1 cellular context compared by ENCODE assay signal in genomic region chr12:49322708-49323523, GRCh38.
TF ChIP-seq lines count a peak whose summit lies in the region.

A gene with protein sequence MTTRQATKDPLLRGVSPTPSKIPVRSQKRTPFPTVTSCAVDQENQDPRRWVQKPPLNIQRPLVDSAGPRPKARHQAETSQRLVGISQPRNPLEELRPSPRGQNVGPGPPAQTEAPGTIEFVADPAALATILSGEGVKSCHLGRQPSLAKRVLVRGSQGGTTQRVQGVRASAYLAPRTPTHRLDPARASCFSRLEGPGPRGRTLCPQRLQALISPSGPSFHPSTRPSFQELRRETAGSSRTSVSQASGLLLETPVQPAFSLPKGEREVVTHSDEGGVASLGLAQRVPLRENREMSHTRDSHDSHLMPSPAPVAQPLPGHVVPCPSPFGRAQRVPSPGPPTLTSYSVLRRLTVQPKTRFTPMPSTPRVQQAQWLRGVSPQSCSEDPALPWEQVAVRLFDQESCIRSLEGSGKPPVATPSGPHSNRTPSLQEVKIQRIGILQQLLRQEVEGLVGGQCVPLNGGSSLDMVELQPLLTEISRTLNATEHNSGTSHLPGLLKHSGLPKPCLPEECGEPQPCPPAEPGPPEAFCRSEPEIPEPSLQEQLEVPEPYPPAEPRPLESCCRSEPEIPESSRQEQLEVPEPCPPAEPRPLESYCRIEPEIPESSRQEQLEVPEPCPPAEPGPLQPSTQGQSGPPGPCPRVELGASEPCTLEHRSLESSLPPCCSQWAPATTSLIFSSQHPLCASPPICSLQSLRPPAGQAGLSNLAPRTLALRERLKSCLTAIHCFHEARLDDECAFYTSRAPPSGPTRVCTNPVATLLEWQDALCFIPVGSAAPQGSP (plus strand): TSS chr12:49323255. CDS start chr12:49323609, 354 bp downstream.

TF ChIP-seq in HepG2, 621 proteins besides CTCF, POLR2A, EP300 and RAD21 (continued from another document and continues in another):
- TF ChIP-seq, protein P1, sequence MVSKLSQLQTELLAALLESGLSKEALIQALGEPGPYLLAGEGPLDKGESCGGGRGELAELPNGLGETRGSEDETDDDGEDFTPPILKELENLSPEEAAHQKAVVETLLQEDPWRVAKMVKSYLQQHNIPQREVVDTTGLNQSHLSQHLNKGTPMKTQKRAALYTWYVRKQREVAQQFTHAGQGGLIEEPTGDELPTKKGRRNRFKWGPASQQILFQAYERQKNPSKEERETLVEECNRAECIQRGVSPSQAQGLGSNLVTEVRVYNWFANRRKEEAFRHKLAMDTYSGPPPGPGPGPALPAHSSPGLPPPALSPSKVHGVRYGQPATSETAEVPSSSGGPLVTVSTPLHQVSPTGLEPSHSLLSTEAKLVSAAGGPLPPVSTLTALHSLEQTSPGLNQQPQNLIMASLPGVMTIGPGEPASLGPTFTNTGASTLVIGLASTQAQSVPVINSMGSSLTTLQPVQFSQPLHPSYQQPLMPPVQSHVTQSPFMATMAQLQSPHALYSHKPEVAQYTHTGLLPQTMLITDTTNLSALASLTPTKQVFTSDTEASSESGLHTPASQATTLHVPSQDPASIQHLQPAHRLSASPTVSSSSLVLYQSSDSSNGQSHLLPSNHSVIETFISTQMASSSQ (IDR thresholded peaks at IDR 0.05; ENCODE audit: low read depth): no peak
- TF ChIP-seq, protein P1 (CRISPR knock-in tag; IDR thresholded peaks at IDR 0.05; ENCODE audit: borderline replicate concordance): no peak; the same call in 1 of the 2 replicates
- TF ChIP-seq ZNF224 (CRISPR knock-in tag; IDR thresholded peaks at IDR 0.05) (no peak), SRY (CRISPR knock-in tag; IDR thresholded peaks at IDR 0.05) (peak; percentile 44; the same call in 1 of the 2 replicates), PTBP1 (IDR thresholded peaks at IDR 0.05; ENCODE audit: low read depth, low read length, poor library complexity, severe bottlenecking) (peak; percentile 12), SRSF1 (optimal IDR thresholded peaks at IDR 0.05; ENCODE audit: low read depth, low read length) (no peak), ZBTB34 (CRISPR knock-in tag; IDR thresholded peaks at IDR 0.05) (no peak), STAT5B (CRISPR knock-in tag; IDR thresholded peaks at IDR 0.05) (no peak), SOX5 (CRISPR knock-in tag; IDR thresholded peaks at IDR 0.05; ENCODE audit: borderline replicate concordance) (no peak), KAT2B (IDR thresholded peaks at IDR 0.05; ENCODE audit: borderline replicate concordance, low read depth, low read length) (no peak), ZNF34 (CRISPR knock-in tag; IDR thresholded peaks at IDR 0.05; ENCODE audit: borderline replicate concordance) (no peak), ZKSCAN8 (CRISPR knock-in tag; IDR thresholded peaks at IDR 0.05; ENCODE audit: borderline replicate concordance) (no peak), JDP2 (CRISPR knock-in tag; IDR thresholded peaks at IDR 0.05; ENCODE audit: borderline replicate concordance) (no peak), TBX2 (CRISPR knock-in tag; IDR thresholded peaks at IDR 0.05; ENCODE audit: borderline replicate concordance) (peak; percentile 50; the same call in 1 of the 2 replicates), MBD4 (IDR thresholded peaks at IDR 0.05; ENCODE audit: borderline replicate concordance, low read length) (no peak), HNRNPH1 (optimal IDR thresholded peaks at IDR 0.05; ENCODE audit: low read depth, low read length) (no peak), ZNF850 (CRISPR knock-in tag; conservative IDR thresholded peaks at IDR 0.05) (no peak), ZNF510 (CRISPR knock-in tag; IDR thresholded peaks at IDR 0.05; ENCODE audit: low read depth) (no peak), IRF2 (CRISPR knock-in tag; IDR thresholded peaks at IDR 0.05) (peak; percentile 24; the same call in 1 of the 2 replicates), JUN (CRISPR knock-in tag; IDR thresholded peaks at IDR 0.05) (no peak), ATF7 (IDR thresholded peaks at IDR 0.05) (no peak), ATF7 (CRISPR knock-in tag; IDR thresholded peaks at IDR 0.05) (no peak), RBM39 (IDR thresholded peaks at IDR 0.05; ENCODE audit: low read depth, low read length, poor library complexity, severe bottlenecking) (peak; percentile 82), ZSCAN5A (CRISPR knock-in tag; IDR thresholded peaks at IDR 0.05; ENCODE audit: borderline replicate concordance) (no peak), BRD4 (CRISPR knock-in tag; IDR thresholded peaks at IDR 0.05) (peak; percentile 60; the same call in 1 of the 2 replicates), SYNCRIP (IDR thresholded peaks at IDR 0.05; ENCODE audit: insufficient read depth, low read depth, low read length) (no peak)
- TF ChIP-seq, protein P2, sequence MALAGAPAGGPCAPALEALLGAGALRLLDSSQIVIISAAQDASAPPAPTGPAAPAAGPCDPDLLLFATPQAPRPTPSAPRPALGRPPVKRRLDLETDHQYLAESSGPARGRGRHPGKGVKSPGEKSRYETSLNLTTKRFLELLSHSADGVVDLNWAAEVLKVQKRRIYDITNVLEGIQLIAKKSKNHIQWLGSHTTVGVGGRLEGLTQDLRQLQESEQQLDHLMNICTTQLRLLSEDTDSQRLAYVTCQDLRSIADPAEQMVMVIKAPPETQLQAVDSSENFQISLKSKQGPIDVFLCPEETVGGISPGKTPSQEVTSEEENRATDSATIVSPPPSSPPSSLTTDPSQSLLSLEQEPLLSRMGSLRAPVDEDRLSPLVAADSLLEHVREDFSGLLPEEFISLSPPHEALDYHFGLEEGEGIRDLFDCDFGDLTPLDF (CRISPR knock-in tag; IDR thresholded peaks at IDR 0.05): peak; percentile 68
- TF ChIP-seq, protein P3, sequence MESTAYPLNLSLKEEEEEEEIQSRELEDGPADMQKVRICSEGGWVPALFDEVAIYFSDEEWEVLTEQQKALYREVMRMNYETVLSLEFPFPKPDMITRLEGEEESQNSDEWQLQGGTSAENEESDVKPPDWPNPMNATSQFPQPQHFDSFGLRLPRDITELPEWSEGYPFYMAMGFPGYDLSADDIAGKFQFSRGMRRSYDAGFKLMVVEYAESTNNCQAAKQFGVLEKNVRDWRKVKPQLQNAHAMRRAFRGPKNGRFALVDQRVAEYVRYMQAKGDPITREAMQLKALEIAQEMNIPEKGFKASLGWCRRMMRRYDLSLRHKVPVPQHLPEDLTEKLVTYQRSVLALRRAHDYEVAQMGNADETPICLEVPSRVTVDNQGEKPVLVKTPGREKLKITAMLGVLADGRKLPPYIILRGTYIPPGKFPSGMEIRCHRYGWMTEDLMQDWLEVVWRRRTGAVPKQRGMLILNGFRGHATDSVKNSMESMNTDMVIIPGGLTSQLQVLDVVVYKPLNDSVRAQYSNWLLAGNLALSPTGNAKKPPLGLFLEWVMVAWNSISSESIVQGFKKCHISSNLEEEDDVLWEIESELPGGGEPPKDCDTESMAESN (CRISPR knock-in tag; conservative IDR thresholded peaks at IDR 0.05): no peak
- TF ChIP-seq, protein P4, sequence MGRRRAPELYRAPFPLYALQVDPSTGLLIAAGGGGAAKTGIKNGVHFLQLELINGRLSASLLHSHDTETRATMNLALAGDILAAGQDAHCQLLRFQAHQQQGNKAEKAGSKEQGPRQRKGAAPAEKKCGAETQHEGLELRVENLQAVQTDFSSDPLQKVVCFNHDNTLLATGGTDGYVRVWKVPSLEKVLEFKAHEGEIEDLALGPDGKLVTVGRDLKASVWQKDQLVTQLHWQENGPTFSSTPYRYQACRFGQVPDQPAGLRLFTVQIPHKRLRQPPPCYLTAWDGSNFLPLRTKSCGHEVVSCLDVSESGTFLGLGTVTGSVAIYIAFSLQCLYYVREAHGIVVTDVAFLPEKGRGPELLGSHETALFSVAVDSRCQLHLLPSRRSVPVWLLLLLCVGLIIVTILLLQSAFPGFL (CRISPR knock-in tag; IDR thresholded peaks at IDR 0.05): no peak
- TF ChIP-seq, protein P5, sequence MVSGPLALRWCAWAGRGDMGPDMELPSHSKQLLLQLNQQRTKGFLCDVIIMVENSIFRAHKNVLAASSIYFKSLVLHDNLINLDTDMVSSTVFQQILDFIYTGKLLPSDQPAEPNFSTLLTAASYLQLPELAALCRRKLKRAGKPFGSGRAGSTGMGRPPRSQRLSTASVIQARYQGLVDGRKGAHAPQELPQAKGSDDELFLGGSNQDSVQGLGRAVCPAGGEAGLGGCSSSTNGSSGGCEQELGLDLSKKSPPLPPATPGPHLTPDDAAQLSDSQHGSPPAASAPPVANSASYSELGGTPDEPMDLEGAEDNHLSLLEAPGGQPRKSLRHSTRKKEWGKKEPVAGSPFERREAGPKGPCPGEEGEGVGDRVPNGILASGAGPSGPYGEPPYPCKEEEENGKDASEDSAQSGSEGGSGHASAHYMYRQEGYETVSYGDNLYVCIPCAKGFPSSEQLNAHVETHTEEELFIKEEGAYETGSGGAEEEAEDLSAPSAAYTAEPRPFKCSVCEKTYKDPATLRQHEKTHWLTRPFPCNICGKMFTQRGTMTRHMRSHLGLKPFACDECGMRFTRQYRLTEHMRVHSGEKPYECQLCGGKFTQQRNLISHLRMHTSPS (CRISPR knock-in tag; IDR thresholded peaks at IDR 0.05; ENCODE audit: low read depth): no peak
- TF ChIP-seq, protein P6, sequence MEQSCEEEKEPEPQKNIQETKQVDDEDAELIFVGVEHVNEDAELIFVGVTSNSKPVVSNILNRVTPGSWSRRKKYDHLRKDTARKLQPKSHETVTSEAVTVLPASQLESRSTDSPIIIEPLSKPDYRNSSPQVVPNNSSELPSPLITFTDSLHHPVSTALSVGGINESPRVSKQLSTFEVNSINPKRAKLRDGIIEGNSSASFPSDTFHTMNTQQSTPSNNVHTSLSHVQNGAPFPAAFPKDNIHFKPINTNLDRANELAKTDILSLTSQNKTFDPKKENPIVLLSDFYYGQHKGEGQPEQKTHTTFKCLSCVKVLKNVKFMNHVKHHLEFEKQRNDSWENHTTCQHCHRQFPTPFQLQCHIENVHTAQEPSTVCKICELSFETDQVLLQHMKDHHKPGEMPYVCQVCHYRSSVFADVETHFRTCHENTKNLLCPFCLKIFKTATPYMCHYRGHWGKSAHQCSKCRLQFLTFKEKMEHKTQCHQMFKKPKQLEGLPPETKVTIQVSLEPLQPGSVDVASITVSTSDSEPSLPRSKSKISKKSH (CRISPR knock-in tag; IDR thresholded peaks at IDR 0.05; ENCODE audit: borderline replicate concordance): no peak
- TF ChIP-seq, protein P7, sequence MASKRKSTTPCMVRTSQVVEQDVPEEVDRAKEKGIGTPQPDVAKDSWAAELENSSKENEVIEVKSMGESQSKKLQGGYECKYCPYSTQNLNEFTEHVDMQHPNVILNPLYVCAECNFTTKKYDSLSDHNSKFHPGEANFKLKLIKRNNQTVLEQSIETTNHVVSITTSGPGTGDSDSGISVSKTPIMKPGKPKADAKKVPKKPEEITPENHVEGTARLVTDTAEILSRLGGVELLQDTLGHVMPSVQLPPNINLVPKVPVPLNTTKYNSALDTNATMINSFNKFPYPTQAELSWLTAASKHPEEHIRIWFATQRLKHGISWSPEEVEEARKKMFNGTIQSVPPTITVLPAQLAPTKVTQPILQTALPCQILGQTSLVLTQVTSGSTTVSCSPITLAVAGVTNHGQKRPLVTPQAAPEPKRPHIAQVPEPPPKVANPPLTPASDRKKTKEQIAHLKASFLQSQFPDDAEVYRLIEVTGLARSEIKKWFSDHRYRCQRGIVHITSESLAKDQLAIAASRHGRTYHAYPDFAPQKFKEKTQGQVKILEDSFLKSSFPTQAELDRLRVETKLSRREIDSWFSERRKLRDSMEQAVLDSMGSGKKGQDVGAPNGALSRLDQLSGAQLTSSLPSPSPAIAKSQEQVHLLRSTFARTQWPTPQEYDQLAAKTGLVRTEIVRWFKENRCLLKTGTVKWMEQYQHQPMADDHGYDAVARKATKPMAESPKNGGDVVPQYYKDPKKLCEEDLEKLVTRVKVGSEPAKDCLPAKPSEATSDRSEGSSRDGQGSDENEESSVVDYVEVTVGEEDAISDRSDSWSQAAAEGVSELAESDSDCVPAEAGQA (IDR thresholded peaks at IDR 0.05; ENCODE audit: low read depth): no peak
- TF ChIP-seq, protein P7 (CRISPR knock-in tag; IDR thresholded peaks at IDR 0.05; ENCODE audit: borderline replicate concordance): no peak
